ENCODE assay signal across 8 cellular contexts in the genomic region with DNA sequence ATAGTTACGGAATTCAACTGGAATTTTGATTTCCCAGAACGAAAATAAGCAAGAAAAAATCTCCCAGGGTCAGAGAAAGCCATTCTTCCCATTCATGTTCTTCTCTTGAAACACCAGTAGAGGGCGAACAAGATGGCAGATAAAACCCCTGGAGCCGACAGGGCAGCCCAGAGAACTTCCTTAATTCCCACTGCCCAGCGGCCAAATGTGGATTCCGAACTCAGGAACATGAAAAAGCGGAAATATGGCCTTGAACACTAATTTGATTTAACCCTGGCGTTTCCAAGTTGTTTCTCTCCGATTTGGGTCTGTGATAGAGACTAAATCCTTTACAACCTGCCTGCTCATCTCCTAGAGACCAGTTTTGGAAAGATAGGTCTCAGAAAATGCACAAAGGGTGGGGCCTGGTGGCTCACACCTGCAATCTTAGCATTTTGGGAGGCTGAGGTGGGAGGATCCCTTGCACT.
A peak's percentile ranks its signal among the peaks of the same experiment; 100 is the strongest.
DNase-seq lines count a peak whose midpoint lies in the region; ATAC-seq and TF ChIP-seq lines count a peak whose summit lies in the region.

No MANE protein-coding gene starts in this region.

- no peaks in the 10 kb centered on the region for H3K27me3 ChIP-seq in AG04450 (ENCODE audit: control insufficient read depth, insufficient read depth, low read length)
- H3K27me3 ChIP-seq in neural progenitor cell = no peaks in the 10 kb centered on the region

- H3K4me3 Mint-ChIP-seq in activated T-cell treated with anti-CD3 and anti-CD28 coated beads, Interleukin-2, amount 50 U/mL, for 4 hours = peak overlapping the region; percentile 25
- H3K4me3 Mint-ChIP-seq in neural progenitor cell = no peak overlapping the region

- H3K4me1 Mint-ChIP-seq in activated T-cell treated with anti-CD3 and anti-CD28 coated beads, Interleukin-2, amount 50 U/mL, for 4 hours (ENCODE audit: low read depth) = peaks cover 5% of the 10 kb centered on the region
- H3K4me1 Mint-ChIP-seq in neural progenitor cell = peaks cover 3% of the 10 kb centered on the region

- TF ChIP-seq CTCF in AG04450 (IDR thresholded peaks at IDR 0.05; ENCODE audit: low read depth, low read length) (peak; percentile 88), GM12874 (IDR thresholded peaks at IDR 0.05; ENCODE audit: insufficient read depth, low read depth, low read length) (peak; percentile 68), neural progenitor cell (IDR thresholded peaks at IDR 0.05) (peak; percentile 91)

- peaks cover 5% of the 10 kb centered on the region for H3K27me3 Mint-ChIP-seq in activated T-cell treated with anti-CD3 and anti-CD28 coated beads, Interleukin-2, amount 50 U/mL, for 4 hours (ENCODE audit: low read depth)
- no peaks in the 10 kb centered on the region for H3K27me3 Mint-ChIP-seq in neural progenitor cell (ENCODE audit: insufficient read depth, low read depth)

- H3K9me3 ChIP-seq in AG04450 (ENCODE audit: control insufficient read depth, insufficient read depth, low read length) (no peaks in the 10 kb centered on the region; the same call in 1 of the 2 replicates), neural progenitor cell (ENCODE audit: low read depth) (no peaks in the 10 kb centered on the region)

- H3K36me3 Mint-ChIP-seq in activated T-cell treated with anti-CD3 and anti-CD28 coated beads, Interleukin-2, amount 50 U/mL, for 4 hours (ENCODE audit: insufficient read depth) = no peaks in the 10 kb centered on the region
- no peaks in the 10 kb centered on the region for H3K36me3 Mint-ChIP-seq in neural progenitor cell

- H3K9ac ChIP-seq in neural progenitor cell = no peak overlapping the region

- CTCF ChIA-PET in AG04450 (lab: Charles Lee) = interaction anchor here (0.7 to 1.5 kb wide), 5 partner anchors 10 to 158 kb away, joined by 3 to 4 read pairs (median 3); no protein-coding TSS in a partner anchor

- H3F3A ChIP-seq in neural progenitor cell (ENCODE audit: low read depth) = no peaks in the 10 kb centered on the region

- H3K27ac Mint-ChIP-seq in neural progenitor cell = no peak overlapping the region

- H3K9me3 Mint-ChIP-seq in activated T-cell treated with anti-CD3 and anti-CD28 coated beads, Interleukin-2, amount 50 U/mL, for 4 hours = no peaks in the 10 kb centered on the region
- peaks cover 2% of the 10 kb centered on the region for H3K9me3 Mint-ChIP-seq in neural progenitor cell

- H3K27ac ChIP-seq in AG04450 (ENCODE audit: low read depth, low read length) = no peak overlapping the region
- no peak overlapping the region for H3K27ac ChIP-seq in neural progenitor cell

- H2AFZ ChIP-seq in neural progenitor cell (replicated peaks) = peak overlapping the region; percentile 91

- ATAC-seq in HG03460 (IDR thresholded peaks at IDR 0.05; ENCODE audit: unreplicated experiment) = peak; percentile 83
- peak; percentile 58 to 59 for ATAC-seq in activated T-cell treated with anti-CD3 and anti-CD28 coated beads, Interleukin-2, amount 50 U/mL, for 4 hours

- POLR2A ChIA-PET in AG04450 (lab: Yijun Ruan, JAX) = no interaction called here

- H4K20me1 ChIP-seq in neural progenitor cell (ENCODE audit: low read depth) = no peaks in the 10 kb centered on the region

- DNase-seq in AG04450 (ENCODE audit: low read depth, low spot score) (peak; percentile 38), NCI-H748 (lab: John Stamatoyannopoulos, UW; ENCODE audit: unreplicated experiment) (peak; percentile 38), fibroblast of the conjunctiva (ENCODE audit: low read depth) (peak; percentile 51), neural progenitor cell (ENCODE audit: low spot score) (peak; percentile 83), NK-92 (lab: John Stamatoyannopoulos, UW; ENCODE audit: unreplicated experiment) (no peak)
- DNase-seq in activated T-cell treated with anti-CD3 and anti-CD28 coated beads, Interleukin-2, amount 50 U/mL, for 4 hours = peak; percentile 6

- no peaks in the 10 kb centered on the region for H3K4me1 ChIP-seq in neural progenitor cell

- H3K4me2 ChIP-seq in neural progenitor cell = no peak overlapping the region

- H3K36me3 ChIP-seq in neural progenitor cell = no peaks in the 10 kb centered on the region

- H3K4me3 ChIP-seq in AG04450 (ENCODE audit: low read depth, low read length) (no peak overlapping the region), neural progenitor cell (no peak overlapping the region)

- no peaks in the 10 kb centered on the region for H3K79me2 ChIP-seq in neural progenitor cell (ENCODE audit: low read depth)
